Comparison of ENCODE assay signal across 8 cellular contexts in the genomic region with DNA sequence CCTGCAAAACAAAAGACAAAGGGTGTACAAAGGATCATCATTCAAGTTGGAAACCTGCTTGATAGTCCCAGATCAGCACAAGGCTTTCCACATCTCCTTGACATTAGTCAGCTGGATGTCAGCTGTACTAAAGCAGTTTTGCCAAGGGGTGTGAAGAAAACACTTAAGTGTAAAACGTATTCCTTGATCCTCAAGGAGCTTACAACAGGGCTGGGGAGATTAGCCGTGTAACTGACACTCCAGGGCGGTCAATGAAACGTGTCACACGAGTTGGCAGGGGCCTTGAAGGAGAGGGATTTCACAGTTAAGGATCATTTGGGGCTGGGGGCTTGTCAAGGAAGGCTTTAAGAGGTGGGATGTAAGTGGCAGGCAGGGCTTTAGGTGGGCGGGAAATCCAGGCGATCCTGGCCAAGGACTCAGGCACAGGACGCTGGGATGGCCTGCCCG.
DNase-seq lines count a peak whose midpoint lies in the region; TF ChIP-seq lines count a peak whose summit lies in the region.

No MANE protein-coding gene starts in this region.

- H3K4me3 Mint-ChIP-seq in nephron, result peak overlapping the region; percentile 85 to 93 (median 90)

- H3K27me3 Mint-ChIP-seq in nephron (ENCODE audit: low read depth), result no peaks in the 10 kb centered on the region

- TF ChIP-seq CTCF in GM12865 (IDR thresholded peaks at IDR 0.05; ENCODE audit: insufficient read depth, low read depth, low read length, missing control alignments) (no peak), epithelial cell of esophagus (IDR thresholded peaks at IDR 0.05; ENCODE audit: insufficient read depth, low read depth, low read length, missing control alignments) (no peak), nephron (IDR thresholded peaks at IDR 0.05; ENCODE audit: unreplicated experiment in 3 of 3) (no peak)

- peak overlapping the region; percentile 91 to 96 (median 92) for H3K27ac Mint-ChIP-seq in nephron

- no peaks in the 10 kb centered on the region for H3K9me3 Mint-ChIP-seq in nephron

- peak overlapping the region; percentile 59 for H3K4me3 ChIP-seq in GM12865 (ENCODE audit: low read depth, low read length)
- peak overlapping the region; percentile 85 for H3K4me3 ChIP-seq in epithelial cell of esophagus (ENCODE audit: low read length)

- peaks cover 24% of the 10 kb centered on the region for H3K4me1 Mint-ChIP-seq in nephron

- H3K36me3 Mint-ChIP-seq in nephron (ENCODE audit: low read depth), result peaks cover 4% of the 10 kb centered on the region

- no peak for DNase-seq in GM12865 (ENCODE audit: low read depth)
- DNase-seq in NCI-H82 treated with DMSO at 0.1 percent for 48 hours (lab: John Stamatoyannopoulos, UW; ENCODE audit: unreplicated experiment), result peak; percentile 40
- DNase-seq in epithelial cell of esophagus (ENCODE audit: low read depth), result peak; percentile 48
- no peak for DNase-seq in GM19238 (ENCODE audit: insufficient read length, low spot score)
- no peak for DNase-seq in GF-D8 (lab: John Stamatoyannopoulos, UW)
- DNase-seq in NCI-H1105 (lab: John Stamatoyannopoulos, UW), result no peak
- DNase-seq in stimulated activated CD4-positive, alpha-beta T cell treated with anti-CD3 and anti-CD28 coated beads, Interleukin-1b, Interleukin-23, amount 100 ng/mL, for 48 hours, result no peak

Comparison
In these comparisons a context has a peak if more than half of its experiments do, and no peak if none do; other contexts are left out.
1. DNase-seq: peak in NCI-H82 treated with DMSO at 0.1 percent for 48 hours (single experiment) and epithelial cell of esophagus (single experiment); none in GM12865 (single experiment), GM19238 (single experiment), GF-D8 (single experiment), NCI-H1105 (single experiment) and stimulated activated CD4-positive, alpha-beta T cell treated with anti-CD3 and anti-CD28 coated beads, Interleukin-1b, Interleukin-23, amount 100 ng/mL, for 48 hours (single experiment).